In genomic region chr3:41681479-41681878, GRCh38 we compare ENCODE assay signal across 10 cellular contexts.
DNase-seq lines count a peak whose midpoint lies in the region; FAIRE-seq and TF ChIP-seq lines count a peak whose summit lies in the region.
"Had no signal": no experiment of that assay in that cellular context is flagged by ENCODE, and none has a peak within 500 bp of the region (broad histone marks: within the 10 kb centered on the region; RNA-seq: fewer than 3 reads in every experiment).

No MANE protein-coding gene starts in this region.

- H3K9me3 Mint-ChIP-seq in chondrocyte (ENCODE audit: low read depth): no peaks in the 10 kb centered on the region

- no peaks in the 10 kb centered on the region for H3K27me3 ChIP-seq in small intestine (ENCODE audit: control insufficient read depth in 2 of 2, insufficient read depth in 2 of 2, low read length in 2 of 2)
- H3K27me3 ChIP-seq: gastrocnemius medialis had no signal

- WGBS in small intestine, 3 donors: 71 to 94% (median 90%) methylated on average over 3 of the region's 3 CpGs

- peaks cover 0 to 2% of the 10 kb centered on the region in 2 donors for H3K4me1 ChIP-seq in small intestine (ENCODE audit: control insufficient read depth in 2 of 2, insufficient read depth in 1 of 2, low read depth in 1 of 2, low read length in 1 of 2)
- H3K4me1 ChIP-seq: gastrocnemius medialis had no signal

- no peak overlapping the region for H3K4me3 ChIP-seq in small intestine (ENCODE audit: low read depth in 1 of 2, low read length in 2 of 2)
- H3K4me3 ChIP-seq: gastrocnemius medialis, skin epidermis had no signal

- H3K9me3 ChIP-seq in small intestine (ENCODE audit: control insufficient read depth, low read depth): no peaks in the 10 kb centered on the region
- H3K9me3 ChIP-seq: gastrocnemius medialis had no signal

- H3K27ac Mint-ChIP-seq in chondrocyte (ENCODE audit: unreplicated experiment): peak overlapping the region; percentile 98

- no peak overlapping the region for H3K27ac ChIP-seq in small intestine (ENCODE audit: low read depth in 1 of 2, low read length in 1 of 2)
- H3K27ac ChIP-seq: gastrocnemius medialis had no signal

- DNase-seq in DMS79 (lab: John Stamatoyannopoulos, UW) (peak; percentile 62), NCI-H2107 (lab: John Stamatoyannopoulos, UW) (peak; percentile 25), chondrocyte (ENCODE audit: low spot score) (no peak), middle frontal gyrus (ENCODE audit: extremely low spot score, low spot score) (peak; percentile 36), small intestine (no peak), AML-193 (lab: John Stamatoyannopoulos, UW) (no peak), T-helper 1 cell (no peak)
- DNase-seq in activated CD8-positive, alpha-beta memory T cell treated with anti-CD3 and anti-CD28 coated beads, Interleukin-2, amount 50 U/mL, for 4 hours: no peak
- DNase-seq: gastrocnemius medialis had no signal

- H3K36me3 ChIP-seq in small intestine (ENCODE audit: control insufficient read depth in 2 of 2, insufficient read depth in 2 of 2, low read length in 2 of 2): no peaks in the 10 kb centered on the region
- H3K36me3 ChIP-seq: gastrocnemius medialis had no signal

- FAIRE-seq in small intestine (lab: Jason Lieb, UNC): no peak

- H3K36me3 Mint-ChIP-seq in chondrocyte (ENCODE audit: low read depth): no peaks in the 10 kb centered on the region

- no peaks in the 10 kb centered on the region for H3K27me3 Mint-ChIP-seq in chondrocyte (ENCODE audit: low read depth)

- TF ChIP-seq CTCF in chondrocyte (IDR thresholded peaks at IDR 0.05): no peak

- H3K4me3 Mint-ChIP-seq in chondrocyte (ENCODE audit: unreplicated experiment): peak overlapping the region; percentile 29

- H3K4me1 Mint-ChIP-seq in chondrocyte (ENCODE audit: low read depth): peaks cover 61% of the 10 kb centered on the region

Comparison
In these comparisons a context has a peak if more than half of its experiments do, and no peak if none do; other contexts are left out.
1. DNase-seq: peak in DMS79 (single experiment), NCI-H2107 (single experiment) and middle frontal gyrus (single experiment); none in chondrocyte (single experiment), small intestine (single experiment), activated CD8-positive, alpha-beta memory T cell treated with anti-CD3 and anti-CD28 coated beads, Interleukin-2, amount 50 U/mL, for 4 hours (single experiment), AML-193 (0 of 2) and T-helper 1 cell (0 of 5).